21 cellular contexts compared by ENCODE assay signal in the genomic region with DNA sequence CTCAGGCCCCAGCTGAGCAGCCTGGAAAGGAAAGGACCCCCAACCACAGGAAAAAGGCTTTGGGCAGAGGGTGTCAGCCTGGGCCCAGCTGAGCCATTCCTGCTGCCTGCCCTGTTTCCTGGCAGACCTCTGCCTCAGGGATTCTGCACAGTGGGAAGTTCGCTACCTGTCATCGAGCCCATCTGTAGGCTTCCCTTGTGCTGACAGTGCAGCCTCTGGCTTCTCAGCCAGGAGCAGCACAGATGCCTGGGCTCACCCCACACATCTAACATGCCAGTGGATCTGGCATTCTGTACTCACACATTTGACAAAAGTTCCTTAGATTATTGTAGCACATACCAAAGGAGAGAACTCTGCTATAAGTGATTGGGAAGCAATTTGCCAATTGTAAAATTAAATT.
DNase-seq lines count a peak whose midpoint lies in the region; ATAC-seq and TF ChIP-seq lines count a peak whose summit lies in the region.
"Had no signal": no experiment of that assay in that cellular context is flagged by ENCODE, and none has a peak within 500 bp of the region (broad histone marks: within the 10 kb centered on the region; RNA-seq: fewer than 3 reads in every experiment).

No MANE protein-coding gene starts in this region.

- H3K27me3 ChIP-seq in heart right ventricle (no peaks in the 10 kb centered on the region), neuronal stem cell (ENCODE audit: control insufficient read depth in 3 of 3, insufficient read depth in 3 of 3, low read depth in 1 of 3, low read length in 3 of 3) (peaks cover 0 to 3% (median 0%) of the 10 kb centered on the region in 3 experiments), Karpas-422 (ENCODE audit: low read length) (no peaks in the 10 kb centered on the region), dorsolateral prefrontal cortex (no peaks in the 10 kb centered on the region)
- H3K27me3 ChIP-seq: BE2C, BLaER1 had no signal

- DNase-seq in left ventricle myocardium superior (no peak), heart right ventricle (no peak), G401 (ENCODE audit: low spot score) (peak; percentile 24), neuronal stem cell (ENCODE audit: low spot score) (no peak), Karpas-422 (no peak), dorsolateral prefrontal cortex (no peak)
- DNase-seq: 8988T; ACHN; C1 segment of cervical spinal cord; CD4-positive, alpha-beta memory T cell; CD4-positive, CD25-positive, alpha-beta regulatory T cell; CD8-positive, alpha-beta memory T cell; DMS 273 treated with DMSO at 0.1 percent for 48 hours; DMS153; DMS53; DMS79; DND-41; EL; GF-D8 had no signal

- no peak overlapping the region for H3K4ac ChIP-seq in neuronal stem cell (ENCODE audit: low read length)

- H3K36me3 ChIP-seq in heart right ventricle (no peaks in the 10 kb centered on the region), neuronal stem cell (replicated peaks in 1 of 2; ENCODE audit: control insufficient read depth in 2 of 2, insufficient read depth in 2 of 2, low read length in 2 of 2) (no peaks in the 10 kb centered on the region), Karpas-422 (ENCODE audit: insufficient read depth, low read length) (no peaks in the 10 kb centered on the region)
- H3K36me3 ChIP-seq: BE2C, BLaER1 had no signal

- H3K79me1 ChIP-seq in neuronal stem cell (ENCODE audit: low read depth, low read length): no peaks in the 10 kb centered on the region

- H3K9me2 ChIP-seq in Karpas-422 (replicated peaks; ENCODE audit: insufficient read depth, low read length): no peaks in the 10 kb centered on the region

- no peak overlapping the region for H3K4me3 ChIP-seq in heart right ventricle
- H3K4me3 ChIP-seq in neuronal stem cell (ENCODE audit: low read length in 2 of 2): no peak overlapping the region
- H3K4me3 ChIP-seq in Karpas-422 (ENCODE audit: low read length): no peak overlapping the region
- no peak overlapping the region for H3K4me3 ChIP-seq in dorsolateral prefrontal cortex
- H3K4me3 ChIP-seq: BLaER1 had no signal

- H3K9ac ChIP-seq in neuronal stem cell (ENCODE audit: low read depth, low read length, poor library complexity): no peak overlapping the region
- H3K9ac ChIP-seq in Karpas-422 (ENCODE audit: low read length): no peak overlapping the region
- H3K9ac ChIP-seq: BLaER1 had no signal

- peak; percentile 35 for ATAC-seq in left ventricle myocardium superior
- no peak for ATAC-seq in heart right ventricle

- no peaks in the 10 kb centered on the region for H3K79me2 ChIP-seq in Karpas-422 (ENCODE audit: low read length)

- TF ChIP-seq CTCF in heart right ventricle (IDR thresholded peaks at IDR 0.05) (no peak), dorsolateral prefrontal cortex (IDR thresholded peaks at IDR 0.05 in 54 of 56, conservative IDR thresholded peaks at IDR 0.05 in 2 of 56; ENCODE audit: low read depth in 1 of 56, partially characterized antibody in 56 of 56) (no peak)

- H3K4me2 ChIP-seq in neuronal stem cell (ENCODE audit: insufficient read depth, low read length, poor library complexity, severe bottlenecking): no peak overlapping the region
- no peak overlapping the region for H3K4me2 ChIP-seq in Karpas-422 (ENCODE audit: low read depth, low read length, poor library complexity, severe bottlenecking)
- H3K4me2 ChIP-seq: BLaER1 had no signal

- in situ Hi-C loops in G401 (cut with HindIII; ENCODE audit: low sequenced_read_pairs): no loop called here

- 51 to 69% methylated on average over 2 of the region's 2 CpGs for WGBS in heart right ventricle, 2 donors
- no CpG with 5 or more reads among the region's 2 CpGs for WGBS in neuronal stem cell (ENCODE audit: extremely low coverage in 2 of 2, insufficient read length in 2 of 2, insufficient replicate concordance in 1 of 2), 2 donors

- no peak overlapping the region for H3K14ac ChIP-seq in neuronal stem cell (ENCODE audit: low read length)

- no peak overlapping the region for H3K27ac ChIP-seq in heart right ventricle
- no peak overlapping the region for H3K27ac ChIP-seq in neuronal stem cell (replicated peaks; ENCODE audit: low read length)
- no peak overlapping the region for H3K27ac ChIP-seq in Karpas-422 (ENCODE audit: low read length)
- no peak overlapping the region for H3K27ac ChIP-seq in dorsolateral prefrontal cortex
- H3K27ac ChIP-seq: BLaER1 had no signal

- H2BK15ac ChIP-seq in neuronal stem cell (ENCODE audit: low read length): no peak overlapping the region

- H2BK120ac ChIP-seq in neuronal stem cell (ENCODE audit: low read depth, low read length): no peak overlapping the region

- H2AFZ ChIP-seq in neuronal stem cell (ENCODE audit: low read length) (no peak overlapping the region), Karpas-422 (ENCODE audit: low read length) (no peak overlapping the region)

- no peaks in the 10 kb centered on the region for H3K9me3 ChIP-seq in heart right ventricle
- H3K9me3 ChIP-seq in neuronal stem cell (replicated peaks in 1 of 2; ENCODE audit: control insufficient read depth in 2 of 2, insufficient read depth in 1 of 2, low read depth in 1 of 2, low read length in 2 of 2): no peaks in the 10 kb centered on the region
- H3K9me3 ChIP-seq in Karpas-422 (ENCODE audit: low read length): no peaks in the 10 kb centered on the region
- H3K9me3 ChIP-seq: BE2C, BLaER1 had no signal

- H3K4me1 ChIP-seq in heart right ventricle (peaks cover 0 to 16% (median 0%) of the 10 kb centered on the region in 9 donors), neuronal stem cell (ENCODE audit: control insufficient read depth in 2 of 2, insufficient read depth in 1 of 2, low read depth in 1 of 2, low read length in 2 of 2) (no peaks in the 10 kb centered on the region), Karpas-422 (ENCODE audit: low read length) (no peaks in the 10 kb centered on the region)

- no peak overlapping the region for H4K91ac ChIP-seq in neuronal stem cell (ENCODE audit: low read depth, low read length, poor library complexity)

- no peaks in the 10 kb centered on the region for H4K20me1 ChIP-seq in Karpas-422 (ENCODE audit: insufficient read depth, low read depth, low read length)
- H4K20me1 ChIP-seq: BLaER1 had no signal

- H2BK5ac ChIP-seq in neuronal stem cell (ENCODE audit: low read length): no peak overlapping the region

- intact Hi-C loops in left ventricle myocardium superior (cut with micrococcal nuclease) (no loop called here), heart right ventricle (cut with DNase I) (no loop called here), dorsolateral prefrontal cortex (cut with DNase I) (no loop called here)

- H4K8ac ChIP-seq in neuronal stem cell (ENCODE audit: low read depth, low read length): no peak overlapping the region

- H2AK5ac ChIP-seq in neuronal stem cell (ENCODE audit: low read depth, low read length): no peak overlapping the region

- H2BK12ac ChIP-seq in neuronal stem cell (ENCODE audit: low read length): no peak overlapping the region

- no peak overlapping the region for H3K23ac ChIP-seq in neuronal stem cell (ENCODE audit: low read depth, low read length, poor library complexity)

- peak overlapping the region; percentile 33 for H3K18ac ChIP-seq in neuronal stem cell (ENCODE audit: low read length)
